ENCODE assay signal across 2 cellular contexts in the genomic region with DNA sequence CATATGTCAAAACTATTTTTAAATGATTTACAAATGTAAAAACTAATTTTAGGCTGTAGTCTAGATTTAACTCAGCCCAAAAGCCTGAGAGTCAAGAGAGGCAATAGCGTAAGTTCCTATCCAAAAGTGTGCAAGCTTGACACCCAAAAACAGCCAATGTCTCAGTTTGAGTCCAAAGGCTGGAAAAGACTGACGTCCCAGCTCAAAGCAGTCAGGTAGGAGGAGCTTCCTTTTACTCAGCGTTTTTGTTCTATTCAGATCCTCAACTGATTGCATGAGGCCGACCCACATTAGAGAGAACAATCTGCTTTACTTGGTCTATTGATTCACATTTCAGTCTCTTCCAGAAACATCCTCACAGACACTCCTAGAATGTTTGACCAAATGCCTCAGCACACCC.
TF ChIP-seq lines count a peak whose summit lies in the region.

No MANE protein-coding gene starts in this region.

TF ChIP-seq in GM23338, 12 proteins besides CTCF, POLR2A, EP300 and RAD21:
- TF ChIP-seq ZNF114 (CRISPR knock-in tag; IDR thresholded peaks at IDR 0.05) (no peak), STAT1 (IDR thresholded peaks at IDR 0.05; ENCODE audit: unreplicated experiment) (no peak), EZH2phosphoT487 (IDR thresholded peaks at IDR 0.05; ENCODE audit: unreplicated experiment) (no peak), CREB1 (CRISPR knock-in tag; IDR thresholded peaks at IDR 0.05; ENCODE audit: low read depth) (no peak)
TF ChIP-seq in GM23338: peak in this region for 0.

TF ChIP-seq in H1, 55 proteins besides CTCF, POLR2A, EP300 and RAD21:
- TF ChIP-seq BCL11A (IDR thresholded peaks at IDR 0.05; ENCODE audit: low read depth in 2 of 2, low read length in 2 of 2) (no peak), POU5F1 (IDR thresholded peaks at IDR 0.05; ENCODE audit: low read depth, low read length) (no peak), TAF1 (IDR thresholded peaks at IDR 0.05; ENCODE audit: low read depth, low read length) (no peak)
